In genomic region chr1:207031632-207032258, GRCh38 we compare ENCODE assay signal across 1 cellular context.
TF ChIP-seq lines count a peak whose summit lies in the region.

No MANE protein-coding gene starts in this region.

TF ChIP-seq in H1, 55 proteins besides CTCF, POLR2A, EP300 and RAD21:
- no peak for TF ChIP-seq SP1 (IDR thresholded peaks at IDR 0.05; ENCODE audit: low read depth, low read length)
- TF ChIP-seq RXRA (IDR thresholded peaks at IDR 0.05; ENCODE audit: insufficient read depth, low read depth, low read length): no peak
- no peak for TF ChIP-seq TAF1 (IDR thresholded peaks at IDR 0.05; ENCODE audit: low read depth, low read length)
- TF ChIP-seq FOSL1 (IDR thresholded peaks at IDR 0.05; ENCODE audit: insufficient read depth, low read depth, low read length): no peak
- TF ChIP-seq USF2 (IDR thresholded peaks at IDR 0.05; ENCODE audit: low read length): no peak
- TF ChIP-seq NANOG (IDR thresholded peaks at IDR 0.05; ENCODE audit: insufficient read depth, low read depth, low read length, poor library complexity, severe bottlenecking): no peak
- TF ChIP-seq, protein P1, sequence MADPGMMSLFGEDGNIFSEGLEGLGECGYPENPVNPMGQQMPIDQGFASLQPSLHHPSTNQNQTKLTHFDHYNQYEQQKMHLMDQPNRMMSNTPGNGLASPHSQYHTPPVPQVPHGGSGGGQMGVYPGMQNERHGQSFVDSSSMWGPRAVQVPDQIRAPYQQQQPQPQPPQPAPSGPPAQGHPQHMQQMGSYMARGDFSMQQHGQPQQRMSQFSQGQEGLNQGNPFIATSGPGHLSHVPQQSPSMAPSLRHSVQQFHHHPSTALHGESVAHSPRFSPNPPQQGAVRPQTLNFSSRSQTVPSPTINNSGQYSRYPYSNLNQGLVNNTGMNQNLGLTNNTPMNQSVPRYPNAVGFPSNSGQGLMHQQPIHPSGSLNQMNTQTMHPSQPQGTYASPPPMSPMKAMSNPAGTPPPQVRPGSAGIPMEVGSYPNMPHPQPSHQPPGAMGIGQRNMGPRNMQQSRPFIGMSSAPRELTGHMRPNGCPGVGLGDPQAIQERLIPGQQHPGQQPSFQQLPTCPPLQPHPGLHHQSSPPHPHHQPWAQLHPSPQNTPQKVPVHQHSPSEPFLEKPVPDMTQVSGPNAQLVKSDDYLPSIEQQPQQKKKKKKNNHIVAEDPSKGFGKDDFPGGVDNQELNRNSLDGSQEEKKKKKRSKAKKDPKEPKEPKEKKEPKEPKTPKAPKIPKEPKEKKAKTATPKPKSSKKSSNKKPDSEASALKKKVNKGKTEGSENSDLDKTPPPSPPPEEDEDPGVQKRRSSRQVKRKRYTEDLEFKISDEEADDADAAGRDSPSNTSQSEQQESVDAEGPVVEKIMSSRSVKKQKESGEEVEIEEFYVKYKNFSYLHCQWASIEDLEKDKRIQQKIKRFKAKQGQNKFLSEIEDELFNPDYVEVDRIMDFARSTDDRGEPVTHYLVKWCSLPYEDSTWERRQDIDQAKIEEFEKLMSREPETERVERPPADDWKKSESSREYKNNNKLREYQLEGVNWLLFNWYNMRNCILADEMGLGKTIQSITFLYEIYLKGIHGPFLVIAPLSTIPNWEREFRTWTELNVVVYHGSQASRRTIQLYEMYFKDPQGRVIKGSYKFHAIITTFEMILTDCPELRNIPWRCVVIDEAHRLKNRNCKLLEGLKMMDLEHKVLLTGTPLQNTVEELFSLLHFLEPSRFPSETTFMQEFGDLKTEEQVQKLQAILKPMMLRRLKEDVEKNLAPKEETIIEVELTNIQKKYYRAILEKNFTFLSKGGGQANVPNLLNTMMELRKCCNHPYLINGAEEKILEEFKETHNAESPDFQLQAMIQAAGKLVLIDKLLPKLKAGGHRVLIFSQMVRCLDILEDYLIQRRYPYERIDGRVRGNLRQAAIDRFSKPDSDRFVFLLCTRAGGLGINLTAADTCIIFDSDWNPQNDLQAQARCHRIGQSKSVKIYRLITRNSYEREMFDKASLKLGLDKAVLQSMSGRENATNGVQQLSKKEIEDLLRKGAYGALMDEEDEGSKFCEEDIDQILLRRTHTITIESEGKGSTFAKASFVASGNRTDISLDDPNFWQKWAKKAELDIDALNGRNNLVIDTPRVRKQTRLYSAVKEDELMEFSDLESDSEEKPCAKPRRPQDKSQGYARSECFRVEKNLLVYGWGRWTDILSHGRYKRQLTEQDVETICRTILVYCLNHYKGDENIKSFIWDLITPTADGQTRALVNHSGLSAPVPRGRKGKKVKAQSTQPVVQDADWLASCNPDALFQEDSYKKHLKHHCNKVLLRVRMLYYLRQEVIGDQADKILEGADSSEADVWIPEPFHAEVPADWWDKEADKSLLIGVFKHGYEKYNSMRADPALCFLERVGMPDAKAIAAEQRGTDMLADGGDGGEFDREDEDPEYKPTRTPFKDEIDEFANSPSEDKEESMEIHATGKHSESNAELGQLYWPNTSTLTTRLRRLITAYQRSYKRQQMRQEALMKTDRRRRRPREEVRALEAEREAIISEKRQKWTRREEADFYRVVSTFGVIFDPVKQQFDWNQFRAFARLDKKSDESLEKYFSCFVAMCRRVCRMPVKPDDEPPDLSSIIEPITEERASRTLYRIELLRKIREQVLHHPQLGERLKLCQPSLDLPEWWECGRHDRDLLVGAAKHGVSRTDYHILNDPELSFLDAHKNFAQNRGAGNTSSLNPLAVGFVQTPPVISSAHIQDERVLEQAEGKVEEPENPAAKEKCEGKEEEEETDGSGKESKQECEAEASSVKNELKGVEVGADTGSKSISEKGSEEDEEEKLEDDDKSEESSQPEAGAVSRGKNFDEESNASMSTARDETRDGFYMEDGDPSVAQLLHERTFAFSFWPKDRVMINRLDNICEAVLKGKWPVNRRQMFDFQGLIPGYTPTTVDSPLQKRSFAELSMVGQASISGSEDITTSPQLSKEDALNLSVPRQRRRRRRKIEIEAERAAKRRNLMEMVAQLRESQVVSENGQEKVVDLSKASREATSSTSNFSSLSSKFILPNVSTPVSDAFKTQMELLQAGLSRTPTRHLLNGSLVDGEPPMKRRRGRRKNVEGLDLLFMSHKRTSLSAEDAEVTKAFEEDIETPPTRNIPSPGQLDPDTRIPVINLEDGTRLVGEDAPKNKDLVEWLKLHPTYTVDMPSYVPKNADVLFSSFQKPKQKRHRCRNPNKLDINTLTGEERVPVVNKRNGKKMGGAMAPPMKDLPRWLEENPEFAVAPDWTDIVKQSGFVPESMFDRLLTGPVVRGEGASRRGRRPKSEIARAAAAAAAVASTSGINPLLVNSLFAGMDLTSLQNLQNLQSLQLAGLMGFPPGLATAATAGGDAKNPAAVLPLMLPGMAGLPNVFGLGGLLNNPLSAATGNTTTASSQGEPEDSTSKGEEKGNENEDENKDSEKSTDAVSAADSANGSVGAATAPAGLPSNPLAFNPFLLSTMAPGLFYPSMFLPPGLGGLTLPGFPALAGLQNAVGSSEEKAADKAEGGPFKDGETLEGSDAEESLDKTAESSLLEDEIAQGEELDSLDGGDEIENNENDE (IDR thresholded peaks at IDR 0.05; ENCODE audit: insufficient replicate concordance, low read length): no peak
- no peak for TF ChIP-seq SIRT6 (IDR thresholded peaks at IDR 0.05; ENCODE audit: low read length)
- no peak for TF ChIP-seq SP2 (IDR thresholded peaks at IDR 0.05; ENCODE audit: low read length)
- TF ChIP-seq JUND (IDR thresholded peaks at IDR 0.05; ENCODE audit: low read length): no peak
- no peak for TF ChIP-seq POU5F1 (IDR thresholded peaks at IDR 0.05; ENCODE audit: low read depth, low read length)
- TF ChIP-seq ASH2L (IDR thresholded peaks at IDR 0.05; ENCODE audit: low read length): no peak
TF ChIP-seq in H1: peak in this region for 0.
